10 cellular contexts compared by ENCODE assay signal in genomic region chr14:55123101-55123500, GRCh38. TPM values are rescaled to one million over a fixed set of nuclear protein-coding genes. Genes with fewer than 3 reads are reported as not detected.
DNase-seq lines count a peak whose midpoint lies in the region; ATAC-seq, FAIRE-seq and TF ChIP-seq lines count a peak whose summit lies in the region.
"Had no signal": no experiment of that assay in that cellular context is flagged by ENCODE, and none has a peak within 500 bp of the region (broad histone marks: within the 10 kb centered on the region; RNA-seq: fewer than 3 reads in every experiment).

No MANE protein-coding gene starts in this region.

- H3K36me3 ChIP-seq in heart left ventricle (no peaks in the 10 kb centered on the region), bronchial epithelial cell (ENCODE audit: control insufficient read depth, insufficient read depth, low read length) (no peaks in the 10 kb centered on the region), urinary bladder (ENCODE audit: insufficient read depth) (no peaks in the 10 kb centered on the region), mucosa of descending colon (ENCODE audit: low read depth) (peaks cover 4% of the 10 kb centered on the region)

- peak; percentile 18 for FAIRE-seq in bronchial epithelial cell (lab: Jason Lieb, UNC)

- no peaks in the 10 kb centered on the region for H3K9me3 ChIP-seq in heart left ventricle
- H3K9me3 ChIP-seq in mucosa of descending colon: no peaks in the 10 kb centered on the region

- H3K27me3 ChIP-seq in heart left ventricle: no peaks in the 10 kb centered on the region
- no peaks in the 10 kb centered on the region for H3K27me3 ChIP-seq in bronchial epithelial cell (ENCODE audit: control insufficient read depth, insufficient read depth, low read length)

- peaks cover 14 to 96% (median 60%) of the 10 kb centered on the region in 12 donors for H3K4me1 ChIP-seq in heart left ventricle
- H3K4me1 ChIP-seq in urinary bladder (ENCODE audit: insufficient read depth): peaks cover 3% of the 10 kb centered on the region
- H3K4me1 ChIP-seq in mucosa of descending colon (ENCODE audit: low read depth): peaks cover 61% of the 10 kb centered on the region

- TF ChIP-seq POLR2A in heart left ventricle (IDR thresholded peaks at IDR 0.05): no peak

- peak in 1 of 4 donors; percentile 4 for ATAC-seq in heart left ventricle
- ATAC-seq in Right ventricle myocardium superior (ENCODE audit: poor library complexity): no peak
- no peak for ATAC-seq in activated CD4-positive, CD25-positive, alpha-beta regulatory T cell treated with anti-CD3 and anti-CD28 coated beads, Interleukin-2, amount 50 U/mL, for 24 hours
- no peak for ATAC-seq in mucosa of descending colon

- TF ChIP-seq CTCF in heart left ventricle (IDR thresholded peaks at IDR 0.05) (no peak), bronchial epithelial cell (IDR thresholded peaks at IDR 0.05; ENCODE audit: insufficient read depth, low read length, severe bottlenecking) (no peak), mucosa of descending colon (IDR thresholded peaks at IDR 0.05) (no peak)

- H3K27ac ChIP-seq in heart left ventricle (peak overlapping the region in 11 of 12 donors; percentile 41 to 90 (median 84)), urinary bladder (ENCODE audit: low read depth) (peak overlapping the region; percentile 44), substantia nigra (ENCODE audit: low read depth, low read length, poor library complexity, severe bottlenecking) (no peak overlapping the region)

- 57 to 71% (median 67%) methylated on average over 8 of the region's 8 CpGs for WGBS in heart left ventricle, 4 donors
- WGBS in urinary bladder: 68% methylated on average over 8 of the region's 8 CpGs

- H3K4me3 ChIP-seq in heart left ventricle: no peak overlapping the region
- H3K4me3 ChIP-seq in bronchial epithelial cell (ENCODE audit: low read depth, low read length): no peak overlapping the region
- H3K4me3 ChIP-seq in urinary bladder (ENCODE audit: low read depth, low read length): no peak overlapping the region
- no peak overlapping the region for H3K4me3 ChIP-seq in mucosa of descending colon
- H3K4me3 ChIP-seq: SK-N-MC had no signal

- intact Hi-C loops in heart left ventricle (cut with DNase I): no loop called here
- intact Hi-C loops in Right ventricle myocardium superior (cut with DNase I): no loop called here
- intact Hi-C loops in mucosa of descending colon (cut with DNase I, micrococcal nuclease): no loop called here

- DNase-seq in heart left ventricle (no peak), Right ventricle myocardium superior (no peak), bronchial epithelial cell (ENCODE audit: low read depth) (peak; percentile 66), lung microvascular endothelial cell (ENCODE audit: low read depth in 2 of 2) (peak; percentile 67 to 78), substantia nigra (lab: John Stamatoyannopoulos, UW) (no peak), mucosa of descending colon (no peak)
- DNase-seq: CD4-positive, alpha-beta memory T cell had no signal

RNA-seq across cellular contexts. Expression of gene LGALS3, which starts 6.0 kb away (rescaled TPM):
- total RNA-seq in heart left ventricle (100 to 1,000 TPM; 143 to 372 (median 197) TPM), Right ventricle myocardium superior (246 TPM), bronchial epithelial cell (198 and 253 TPM in 2 replicates), lung microvascular endothelial cell (60.6 and 96.8 TPM in 2 replicates), urinary bladder (81.3 TPM), mucosa of descending colon (1,000 to 10,000 TPM in 2 of 3 donors, 100 to 1,000 TPM in 1; 488 to 1,705 (median 1,380) TPM)
- polyA plus RNA-seq in heart left ventricle (100 to 1,000 TPM; 272 to 311 TPM), urinary bladder (427 TPM)

Comparison
In these comparisons a context has a peak if more than half of its experiments do, and no peak if none do; other contexts are left out.
1. DNase-seq: peak in bronchial epithelial cell (single experiment) and lung microvascular endothelial cell (2 of 2); none in heart left ventricle (0 of 5), Right ventricle myocardium superior (single experiment), substantia nigra (0 of 49) and mucosa of descending colon (0 of 3).